18 cellular contexts compared by ENCODE assay signal in the genomic region with DNA sequence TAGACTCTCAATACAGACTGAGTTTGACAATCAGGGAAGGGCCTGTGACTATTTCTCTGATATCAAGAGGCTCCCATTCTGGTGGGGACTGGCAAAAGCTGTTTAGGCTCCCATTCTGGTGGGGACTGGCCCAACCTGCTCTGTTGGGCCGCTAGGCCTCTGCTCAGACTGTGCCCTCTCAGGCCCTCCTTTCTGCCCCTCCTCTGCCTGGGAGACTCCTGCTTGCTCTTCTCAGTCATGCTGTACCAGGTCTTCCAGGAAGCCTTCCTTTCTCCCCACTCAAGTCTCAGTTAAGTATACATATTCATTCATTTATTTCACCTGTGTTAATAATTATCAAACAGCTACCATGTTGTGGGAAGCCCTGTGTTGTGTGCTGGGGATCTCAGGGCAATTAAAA.
DNase-seq lines count a peak whose midpoint lies in the region; ATAC-seq and TF ChIP-seq lines count a peak whose summit lies in the region.
"Had no signal": no experiment of that assay in that cellular context is flagged by ENCODE, and none has a peak within 500 bp of the region (broad histone marks: within the 10 kb centered on the region; RNA-seq: fewer than 3 reads in every experiment).

No MANE protein-coding gene starts in this region.

- H3K36me3 Mint-ChIP-seq in progenitor cell of endocrine pancreas (ENCODE audit: insufficient read depth), result peaks cover 10% of the 10 kb centered on the region
- H3K36me3 Mint-ChIP-seq in stimulated activated memory B cell treated with anti-CD40 and anti-IgM and Interleukin-4, amounts not matched to agents 10 μg/mL and 1 μg/mL and 100 μg/mL, for 72 hours, result no peaks in the 10 kb centered on the region
- H3K36me3 Mint-ChIP-seq: CD4-positive, CD25-positive, alpha-beta regulatory T cell; CD8-positive, alpha-beta memory T cell had no signal

- DNase-seq in NCI-H510A treated with DMSO at 0.1 percent for 48 hours (lab: John Stamatoyannopoulos, UW) (peak; percentile 41), NCI-H510A (lab: John Stamatoyannopoulos, UW) (no peak), left kidney (ENCODE audit: low read depth, low spot score) (peak; percentile 19), progenitor cell of endocrine pancreas (ENCODE audit: low spot score, unreplicated experiment) (no peak), NCI-H1436 (lab: John Stamatoyannopoulos, UW) (no peak), upper lobe of left lung (no peak)
- DNase-seq: BE2C; C1 segment of cervical spinal cord; CD4-positive, CD25-positive, alpha-beta regulatory T cell; CD8-positive, alpha-beta memory T cell; COR-L47; DMS 273 treated with DMSO at 0.1 percent for 48 hours; DMS79; GDM1; GM23248 had no signal

- no peak for TF ChIP-seq POLR2A in upper lobe of left lung (IDR thresholded peaks at IDR 0.05)

- ATAC-seq in stimulated activated memory B cell treated with anti-CD40 and anti-IgM and Interleukin-4, amounts not matched to agents 10 μg/mL and 1 μg/mL and 100 μg/mL, for 72 hours, result no peak
- no peak for ATAC-seq in upper lobe of left lung (ENCODE audit: low FRiP score in 2 of 2)

- H3K27me3 Mint-ChIP-seq in progenitor cell of endocrine pancreas, result no peaks in the 10 kb centered on the region
- peaks cover 8% of the 10 kb centered on the region for H3K27me3 Mint-ChIP-seq in stimulated activated memory B cell treated with anti-CD40 and anti-IgM and Interleukin-4, amounts not matched to agents 10 μg/mL and 1 μg/mL and 100 μg/mL, for 72 hours
- H3K27me3 Mint-ChIP-seq: CD4-positive, CD25-positive, alpha-beta regulatory T cell had no signal

- H3K4me3 Mint-ChIP-seq in progenitor cell of endocrine pancreas (ENCODE audit: low read depth), result no peak overlapping the region
- H3K4me3 Mint-ChIP-seq in stimulated activated memory B cell treated with anti-CD40 and anti-IgM and Interleukin-4, amounts not matched to agents 10 μg/mL and 1 μg/mL and 100 μg/mL, for 72 hours, result no peak overlapping the region
- H3K4me3 Mint-ChIP-seq: CD4-positive, CD25-positive, alpha-beta regulatory T cell; CD8-positive, alpha-beta memory T cell had no signal

- TF ChIP-seq CTCF in progenitor cell of endocrine pancreas (IDR thresholded peaks at IDR 0.05; ENCODE audit: unreplicated experiment) (no peak), upper lobe of left lung (IDR thresholded peaks at IDR 0.05) (no peak)

- no peaks in the 10 kb centered on the region for H3K9me3 ChIP-seq in upper lobe of left lung
- H3K9me3 ChIP-seq: BE2C, HAP-1 had no signal

- H3K9me3 Mint-ChIP-seq in progenitor cell of endocrine pancreas (ENCODE audit: low read depth), result no peaks in the 10 kb centered on the region
- no peaks in the 10 kb centered on the region for H3K9me3 Mint-ChIP-seq in stimulated activated memory B cell treated with anti-CD40 and anti-IgM and Interleukin-4, amounts not matched to agents 10 μg/mL and 1 μg/mL and 100 μg/mL, for 72 hours
- H3K9me3 Mint-ChIP-seq: CD4-positive, CD25-positive, alpha-beta regulatory T cell had no signal

- H3K27me3 ChIP-seq in upper lobe of left lung, result no peaks in the 10 kb centered on the region
- H3K27me3 ChIP-seq: BE2C had no signal

- no peaks in the 10 kb centered on the region for H3K4me1 ChIP-seq in upper lobe of left lung
- H3K4me1 ChIP-seq: HAP-1 had no signal

- no peak overlapping the region for H3K27ac ChIP-seq in upper lobe of left lung
- H3K27ac ChIP-seq: GM23248, HL-60 had no signal

- no peak overlapping the region for H3K4me3 ChIP-seq in upper lobe of left lung
- H3K4me3 ChIP-seq: GM23248, HAP-1 had no signal

- WGBS in upper lobe of left lung, 2 donors, result 75 to 100% methylated on average over 1 of the region's 1 CpG

- no peaks in the 10 kb centered on the region for H3K36me3 ChIP-seq in upper lobe of left lung
- H3K36me3 ChIP-seq: HAP-1 had no signal

- TF ChIP-seq EP300 in upper lobe of left lung (IDR thresholded peaks at IDR 0.05), result no peak

- H3K4me1 Mint-ChIP-seq in progenitor cell of endocrine pancreas (ENCODE audit: low read depth), result peaks cover 9% of the 10 kb centered on the region
- H3K4me1 Mint-ChIP-seq in stimulated activated memory B cell treated with anti-CD40 and anti-IgM and Interleukin-4, amounts not matched to agents 10 μg/mL and 1 μg/mL and 100 μg/mL, for 72 hours, result no peaks in the 10 kb centered on the region
- H3K4me1 Mint-ChIP-seq: CD4-positive, CD25-positive, alpha-beta regulatory T cell; CD8-positive, alpha-beta memory T cell had no signal

- peak overlapping the region; percentile 80 for H3K27ac Mint-ChIP-seq in progenitor cell of endocrine pancreas
- no peak overlapping the region for H3K27ac Mint-ChIP-seq in stimulated activated memory B cell treated with anti-CD40 and anti-IgM and Interleukin-4, amounts not matched to agents 10 μg/mL and 1 μg/mL and 100 μg/mL, for 72 hours
- H3K27ac Mint-ChIP-seq: CD4-positive, CD25-positive, alpha-beta regulatory T cell; CD8-positive, alpha-beta memory T cell had no signal

Comparison
In these comparisons a context has a peak if more than half of its experiments do, and no peak if none do; other contexts are left out.
1. DNase-seq: peak in NCI-H510A treated with DMSO at 0.1 percent for 48 hours (single experiment) and left kidney (single experiment); none in NCI-H510A (single experiment), progenitor cell of endocrine pancreas (single experiment), NCI-H1436 (single experiment) and upper lobe of left lung (0 of 2).